7 cellular contexts compared by ENCODE assay signal in the genomic region with DNA sequence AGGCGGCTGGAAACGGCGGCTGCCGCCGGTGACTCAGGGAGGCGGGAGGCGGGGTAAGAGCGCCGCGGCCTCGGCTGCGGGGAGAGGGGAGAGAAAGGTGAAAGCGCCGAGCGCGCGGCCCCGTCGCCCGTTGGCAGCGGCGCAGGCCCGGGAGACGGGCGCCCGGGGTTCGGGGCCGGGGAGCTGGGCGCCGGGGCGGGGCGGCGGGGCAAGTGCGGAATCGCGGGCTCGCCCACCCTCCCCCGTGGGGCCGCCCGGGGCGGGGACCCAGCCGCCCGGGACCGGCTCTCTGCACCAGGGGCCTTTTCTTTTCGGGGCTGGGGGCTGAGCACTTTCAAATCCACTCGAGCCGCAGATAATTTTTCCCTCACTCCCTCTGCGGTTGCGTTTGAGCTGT. TPM values are rescaled to one million over a fixed set of nuclear protein-coding genes. Genes with fewer than 3 reads are reported as not detected.
DNase-seq lines count a peak whose midpoint lies in the region; ATAC-seq and TF ChIP-seq lines count a peak whose summit lies in the region.

No MANE protein-coding gene starts in this region.

- TF ChIP-seq CTCF in chondrocyte (IDR thresholded peaks at IDR 0.05), result no peak
- no peak for TF ChIP-seq CTCF in nephron (IDR thresholded peaks at IDR 0.05; ENCODE audit: unreplicated experiment in 3 of 3)

- no peak overlapping the region for H3K27ac ChIP-seq in HUES6 (ENCODE audit: low read depth, low read length)

- peaks cover 31% of the 10 kb centered on the region for H3K9me3 ChIP-seq in HUES6 (ENCODE audit: control insufficient read depth, insufficient read depth, low read depth, low read length)

- H3K4me1 Mint-ChIP-seq in chondrocyte (ENCODE audit: low read depth) (peaks cover 41% of the 10 kb centered on the region), nephron (peaks cover 37% of the 10 kb centered on the region)

- peak overlapping the region; percentile 66 for H3K9ac ChIP-seq in HUES6 (ENCODE audit: low read length)

- ATAC-seq in GM19324 (IDR thresholded peaks at IDR 0.05; ENCODE audit: low FRiP score, unreplicated experiment), result peak; percentile 37

- H3K4me3 Mint-ChIP-seq in chondrocyte (ENCODE audit: unreplicated experiment) (peak overlapping the region; percentile 91), nephron (peak overlapping the region; percentile 94 to 98 (median 95))

- H3K27me3 ChIP-seq in HUES6 (ENCODE audit: control insufficient read depth, insufficient read depth, low read length), result no peaks in the 10 kb centered on the region

- peak overlapping the region; percentile 93 for H3K4me3 ChIP-seq in HUES6 (ENCODE audit: low read depth, low read length)

- H3K9me3 Mint-ChIP-seq in chondrocyte (ENCODE audit: low read depth) (peaks cover 21% of the 10 kb centered on the region), nephron (peaks cover 36% of the 10 kb centered on the region)

- peaks cover 26% of the 10 kb centered on the region; the same call in 1 of the 2 replicates for H3K36me3 ChIP-seq in HUES6 (ENCODE audit: control insufficient read depth, insufficient read depth, low read length)

- DNase-seq in chondrocyte (ENCODE audit: low spot score), result no peak
- no peak for DNase-seq in A172 (ENCODE audit: low spot score)
- DNase-seq in NCI-H2107 (lab: John Stamatoyannopoulos, UW), result no peak
- no peak for DNase-seq in NCI-H1092 treated with DMSO at 0.1 percent for 48 hours (lab: John Stamatoyannopoulos, UW)

- H3K4me1 ChIP-seq in HUES6 (ENCODE audit: control insufficient read depth, insufficient read depth, low read length), result peaks cover 7% of the 10 kb centered on the region

- peaks cover 24% of the 10 kb centered on the region for H3K36me3 Mint-ChIP-seq in chondrocyte (ENCODE audit: low read depth)
- peaks cover 51% of the 10 kb centered on the region for H3K36me3 Mint-ChIP-seq in nephron (ENCODE audit: low read depth)

- no peaks in the 10 kb centered on the region for H3K27me3 Mint-ChIP-seq in chondrocyte (ENCODE audit: low read depth)
- H3K27me3 Mint-ChIP-seq in nephron (ENCODE audit: low read depth), result peaks cover 9% of the 10 kb centered on the region

- H3K27ac Mint-ChIP-seq in chondrocyte (ENCODE audit: unreplicated experiment), result peak overlapping the region; percentile 100
- peak overlapping the region; percentile 100 for H3K27ac Mint-ChIP-seq in nephron

RNA-seq across cellular contexts. Expression of a gene that starts 0.2 kb away (rescaled TPM):
- total RNA-seq in chondrocyte, result 31.3 to 49.3 TPM (median 47.7 TPM) in 3 replicates
- 9.8 and 11.9 TPM in 2 replicates for total RNA-seq in A172 (2014; rRNA removed; shearing (Covaris generic))
